ENCODE assay signal across 12 cellular contexts in genomic region chr16:80802902-80803301, GRCh38. TPM values are rescaled to one million over a fixed set of nuclear protein-coding genes. Genes with fewer than 3 reads are reported as not detected.
DNase-seq lines count a peak whose midpoint lies in the region; ATAC-seq and TF ChIP-seq lines count a peak whose summit lies in the region.
"Had no signal": no experiment of that assay in that cellular context is flagged by ENCODE, and none has a peak within 500 bp of the region (broad histone marks: within the 10 kb centered on the region; RNA-seq: fewer than 3 reads in every experiment).

No MANE protein-coding gene starts in this region.

- H3K23ac ChIP-seq in H9 (ENCODE audit: insufficient read length, low read depth, low read length) = no peak overlapping the region

- H3K36me3 ChIP-seq in ACC112 (ENCODE audit: insufficient read depth, low read length) = no peaks in the 10 kb centered on the region
- no peaks in the 10 kb centered on the region for H3K36me3 ChIP-seq in brain microvascular endothelial cell (replicated peaks)
- no peaks in the 10 kb centered on the region for H3K36me3 ChIP-seq in mesodermal cell (ENCODE audit: control insufficient read depth, insufficient read depth, low read length)
- H3K36me3 ChIP-seq: sigmoid colon, tibial artery had no signal

- no peak overlapping the region for H3K14ac ChIP-seq in H9 (ENCODE audit: insufficient read depth, low read length)

- no peak for DNase-seq in H9
- no peak for DNase-seq in brain microvascular endothelial cell
- DNase-seq in DMS53 (lab: John Stamatoyannopoulos, UW) = no peak
- no peak for DNase-seq in NCI-H1092 treated with DMSO at 0.1 percent for 48 hours (lab: John Stamatoyannopoulos, UW)
- DNase-seq: NCI-H187 treated with DMSO at 0.1 percent for 48 hours, sigmoid colon, tibial artery had no signal

- no peak overlapping the region for H3T11ph ChIP-seq in H9 (ENCODE audit: low read length)

- H3K79me2 ChIP-seq in ACC112 (ENCODE audit: control insufficient read depth, insufficient read depth, low read length, unreplicated experiment) (peaks cover 3% of the 10 kb centered on the region), H9 (ENCODE audit: insufficient read depth, low read length) (no peaks in the 10 kb centered on the region)

- no peaks in the 10 kb centered on the region for H3K9me3 Mint-ChIP-seq in H9

- H2BK20ac ChIP-seq in H9 (ENCODE audit: low read depth, low read length, poor library complexity, severe bottlenecking) = no peak overlapping the region

- no peak overlapping the region for H4K8ac ChIP-seq in H9 (replicated peaks; ENCODE audit: insufficient read length, low read depth, low read length)

- H3K9me3 ChIP-seq in H9 (ENCODE audit: control insufficient read depth, low read depth, low read length) = no peaks in the 10 kb centered on the region
- no peaks in the 10 kb centered on the region for H3K9me3 ChIP-seq in mesodermal cell (ENCODE audit: control insufficient read depth, low read length)
- H3K9me3 ChIP-seq: sigmoid colon, tibial artery had no signal

- in situ Hi-C loops in brain microvascular endothelial cell (cut with HindIII; ENCODE audit: low pct_ligation_motif_present, low sequenced_read_pairs) = no loop called here

- H3K27me3 ChIP-seq in ACC112 (ENCODE audit: insufficient read depth, low read length) = peaks cover 7% of the 10 kb centered on the region; the same call in 1 of the 2 replicates
- H3K27me3 ChIP-seq in H9 (ENCODE audit: insufficient read depth, low read length) = peaks cover 5% of the 10 kb centered on the region; the same call in 1 of the 2 replicates
- no peaks in the 10 kb centered on the region for H3K27me3 ChIP-seq in brain microvascular endothelial cell (replicated peaks)
- H3K27me3 ChIP-seq: sigmoid colon had no signal

- H3K4me1 ChIP-seq in ACC112 (ENCODE audit: control insufficient read depth, insufficient read depth, low read length, unreplicated experiment) (peaks cover 13% of the 10 kb centered on the region), H9 (ENCODE audit: insufficient read depth, low read length) (no peaks in the 10 kb centered on the region), mesodermal cell (ENCODE audit: control insufficient read depth, insufficient read depth, low read length, poor library complexity, severe bottlenecking) (peaks cover 5% of the 10 kb centered on the region)

- no peak overlapping the region for H3K56ac ChIP-seq in H9 (ENCODE audit: insufficient read length, low read depth, low read length)

- 0 out of 4 replicates have a peak, but pooled peaks cover 0 to 2% of the 10 kb centered on the region in 2 experiments for H3K4me1 Mint-ChIP-seq in H9

- H3K4me3 ChIP-seq in ACC112 (ENCODE audit: low read depth, low read length) (peak overlapping the region; percentile 76), brain microvascular endothelial cell (ENCODE audit: low read depth, low read length) (peak overlapping the region; percentile 91), mesodermal cell (ENCODE audit: extremely low read depth, insufficient read depth, low read length, poor library complexity, severe bottlenecking) (peak overlapping the region; percentile 39)

- no peak overlapping the region for H3K4me2 ChIP-seq in H9 (ENCODE audit: insufficient read depth, insufficient read length, low read length)

- no CpG with 5 or more reads among the region's 7 CpGs for WGBS in H9 (ENCODE audit: extremely low coverage, insufficient read length, low lambda C conversion rate)
- WGBS in mesodermal cell (ENCODE audit: insufficient coverage in 2 of 2), 2 experiments = 98 to 99% methylated on average over 6 to 7 of the region's 7 CpGs

- H2AFZ ChIP-seq in ACC112 (ENCODE audit: low read length, unreplicated experiment) (no peak overlapping the region), H9 (ENCODE audit: low read length) (no peak overlapping the region)

- H3K27ac Mint-ChIP-seq in H9 = peak overlapping the region in 1 of 3 experiments; percentile 68; a peak in 1 of 7 replicates

- no peak overlapping the region for H3K18ac ChIP-seq in H9 (ENCODE audit: insufficient read length, low read depth, low read length)

- H3K27me3 Mint-ChIP-seq in H9 (ENCODE audit: low read depth) = peaks cover 60% of the 10 kb centered on the region

- H4K20me1 ChIP-seq in H9 (ENCODE audit: control insufficient read depth, insufficient read depth, insufficient read length) = no peaks in the 10 kb centered on the region

- H2BK5ac ChIP-seq in H9 (ENCODE audit: insufficient read length, low read length) = no peak overlapping the region

- H3K4me3 Mint-ChIP-seq in H9 = peak overlapping the region; percentile 60 to 82

- H3K4ac ChIP-seq in H9 (ENCODE audit: low read depth, low read length) = no peak overlapping the region

- no peak overlapping the region for H2BK120ac ChIP-seq in H9 (ENCODE audit: low read depth, low read length, poor library complexity, severe bottlenecking)

- no peak overlapping the region for H4K91ac ChIP-seq in H9 (ENCODE audit: insufficient read length, low read depth, low read length)

- H3K27ac ChIP-seq in ACC112 (ENCODE audit: low read depth, low read length) (no peak overlapping the region), H9 (ENCODE audit: insufficient read length, low read depth, low read length) (no peak overlapping the region), brain microvascular endothelial cell (no peak overlapping the region), mesodermal cell (ENCODE audit: low read depth, low read length, severe bottlenecking) (no peak overlapping the region)
- H3K27ac ChIP-seq: sigmoid colon, tibial artery had no signal

- no peak overlapping the region for H3K9ac ChIP-seq in H9 (ENCODE audit: extremely low read depth, insufficient read length, low read length)

- H3K23me2 ChIP-seq in H9 (ENCODE audit: insufficient read length, low read depth, low read length, poor library complexity, severe bottlenecking) = no peaks in the 10 kb centered on the region

- H3K79me1 ChIP-seq in H9 (ENCODE audit: insufficient read depth, low read depth, low read length, poor library complexity, severe bottlenecking) = no peaks in the 10 kb centered on the region

- no peak overlapping the region for H4K5ac ChIP-seq in H9 (ENCODE audit: insufficient read length, low read depth, low read length)

- H2BK12ac ChIP-seq in H9 (ENCODE audit: insufficient read length, low read depth, low read length) = no peak overlapping the region

- TF ChIP-seq CTCF in H9 (conservative IDR thresholded peaks at IDR 0.05) (no peak), brain microvascular endothelial cell (IDR thresholded peaks at IDR 0.05; ENCODE audit: low read depth, low read length, missing control alignments) (no peak)

- no peak overlapping the region for H2AK5ac ChIP-seq in H9 (ENCODE audit: insufficient read length, low read length)

- H2BK15ac ChIP-seq in H9 (ENCODE audit: low read depth, low read length) = no peak overlapping the region

- no peaks in the 10 kb centered on the region for H3K36me3 Mint-ChIP-seq in H9 (ENCODE audit: insufficient read depth in 1 of 3, low read depth in 3 of 3)

- ATAC-seq in GM19023 (IDR thresholded peaks at IDR 0.05; ENCODE audit: unreplicated experiment) (no peak), GM19035 (IDR thresholded peaks at IDR 0.05; ENCODE audit: unreplicated experiment) (no peak)
- ATAC-seq: SK-N-SH treated with all-trans-retinoic acid at 6 μM for 48 hours had no signal

RNA-seq across cellular contexts. Expression of gene CDYL2, which starts 1.5 kb away (rescaled TPM):
- total RNA-seq in H9 (2021) = 4.2 and 5.4 TPM in 2 replicates
- 5.0 TPM for polyA plus RNA-seq in mesodermal cell (2013, experiment 1 of 2)
- polyA plus RNA-seq in mesodermal cell (2013, experiment 2 of 2) = 4.6 TPM

Comparison
In these comparisons a context has a peak if more than half of its experiments do, and no peak if none do; other contexts are left out.
1. H3K4me3 ChIP-seq: peak in every context shown above with its lines; median percentile 91 in brain microvascular endothelial cell; 76 in ACC112; 39 in mesodermal cell.